In the genomic region with DNA sequence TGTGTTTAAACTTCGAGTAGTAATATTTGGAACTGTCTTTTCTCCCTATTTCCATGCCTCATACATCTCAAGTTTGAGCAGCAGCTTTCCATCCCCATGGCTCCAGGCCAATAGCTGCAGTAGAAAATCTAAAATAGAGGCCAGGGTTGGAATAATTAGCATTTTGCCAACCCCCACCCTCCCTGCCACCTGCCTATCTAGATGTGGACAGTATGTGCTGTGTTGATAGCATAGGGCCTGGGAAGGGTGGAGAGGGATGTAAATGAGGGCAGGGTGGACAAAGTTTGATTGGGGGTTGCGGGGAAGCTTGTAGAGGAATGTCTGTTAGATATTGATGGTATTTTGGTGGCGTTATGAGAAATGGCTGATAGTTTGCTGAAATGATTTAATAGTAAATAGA, we compare ENCODE assay signal across 18 cellular contexts. TPM values are rescaled to one million over a fixed set of nuclear protein-coding genes. Genes with fewer than 3 reads are reported as not detected.
A peak's percentile ranks its signal among the peaks of the same experiment; 100 is the strongest.
DNase-seq lines count a peak whose midpoint lies in the region; ATAC-seq, FAIRE-seq and TF ChIP-seq lines count a peak whose summit lies in the region.
"Had no signal": no experiment of that assay in that cellular context is flagged by ENCODE, and none has a peak within 500 bp of the region (broad histone marks: within the 10 kb centered on the region; RNA-seq: fewer than 3 reads in every experiment).

No MANE protein-coding gene starts in this region.

- CTCF ChIA-PET in OCI-LY7 (lab: Charles Lee; ENCODE audit: unreplicated experiment): no interaction called here
- CTCF ChIA-PET in activated CD4-positive, alpha-beta memory T cell treated with anti-CD3 and anti-CD28 coated beads for 36 hours (lab: Charles Lee): interaction anchor here (1.6 to 5.1 kb wide), 2 partner anchors 43 to 61 kb away, joined by 4 to 32 read pairs; no protein-coding TSS in a partner anchor

- peaks cover 100% of the 10 kb centered on the region for H3K79me2 ChIP-seq in OCI-LY7 (ENCODE audit: insufficient read depth, low read depth, low read length)

- H3K4me1 ChIP-seq in right atrium auricular region (peaks cover 0 to 81% of the 10 kb centered on the region in 2 donors), OCI-LY7 (ENCODE audit: insufficient read depth, low read length, poor library complexity, severe bottlenecking) (peaks cover 60% of the 10 kb centered on the region), small intestine (ENCODE audit: control insufficient read depth in 2 of 2, insufficient read depth in 1 of 2, low read depth in 1 of 2, low read length in 1 of 2) (peaks cover 10 to 29% of the 10 kb centered on the region in 2 donors)

- H3K4me2 ChIP-seq in OCI-LY7 (ENCODE audit: low read length): peak overlapping the region; percentile 92

- TF ChIP-seq POLR2A in erythroblast (IDR thresholded peaks at IDR 0.05; ENCODE audit: low read length): no peak

- H3K27ac ChIP-seq in right atrium auricular region (peak overlapping the region in 1 of 2 donors; percentile 20), OCI-LY7 (ENCODE audit: low read depth, low read length, poor library complexity, severe bottlenecking) (no peak overlapping the region), small intestine (ENCODE audit: low read depth in 1 of 2, low read length in 1 of 2) (no peak overlapping the region)

- POLR2A ChIA-PET in OCI-LY7 (lab: Charles Lee): interaction anchor here (0.6 to 7.6 kb wide), 4 partner anchors 12 to 74 kb away, joined by 3 to 88 read pairs (median 28); no protein-coding TSS in a partner anchor
- POLR2A ChIA-PET in activated CD4-positive, alpha-beta memory T cell treated with anti-CD3 and anti-CD28 coated beads for 36 hours (lab: Charles Lee): no interaction called here

- H4K20me1 ChIP-seq in OCI-LY7 (ENCODE audit: insufficient read depth, low read length): peaks cover 69% of the 10 kb centered on the region

- DNase-seq in Right ventricle myocardium superior (no peak), right atrium auricular region (ENCODE audit: low spot score) (no peak), OCI-LY7 (ENCODE audit: low spot score) (no peak), erythroblast (lab: John Stamatoyannopoulos, UW) (peak; percentile 94 to 97), small intestine (peak; percentile 69), NCI-H1436 (lab: John Stamatoyannopoulos, UW) (no peak)
- no peak for DNase-seq in activated CD4-positive, alpha-beta memory T cell treated with anti-CD3 and anti-CD28 coated beads for 36 hours
- no peak for DNase-seq in effector CD8-positive, alpha-beta T cell (lab: John Stamatoyannopoulos, UW)
- DNase-seq: activated T-cell treated with anti-CD3 and anti-CD28 coated beads, Interleukin-2, amount 50 U/mL, for 4 hours; endodermal cell; hypothalamus; kidney glomerular epithelial cell; MV-4-11; NCI-H2081; NCI-H510A treated with DMSO at 0.1 percent for 48 hours; nucleus accumbens had no signal

- no peak overlapping the region for H3K4me3 Mint-ChIP-seq in activated CD4-positive, alpha-beta memory T cell treated with anti-CD3 and anti-CD28 coated beads for 36 hours
- H3K4me3 Mint-ChIP-seq: endodermal cell had no signal

- peak; percentile 9 for ATAC-seq in Right ventricle myocardium superior (ENCODE audit: poor library complexity)
- ATAC-seq: activated T-cell treated with anti-CD3 and anti-CD28 coated beads, Interleukin-2, amount 50 U/mL, for 4 hours; sciatic nerve had no signal

- H3K4me3 ChIP-seq in right atrium auricular region: no peak overlapping the region
- peak overlapping the region; percentile 88 for H3K4me3 ChIP-seq in OCI-LY7 (ENCODE audit: low read depth, low read length, poor library complexity, severe bottlenecking)
- H3K4me3 ChIP-seq in small intestine (ENCODE audit: low read depth in 1 of 2, low read length in 2 of 2): peak overlapping the region in 1 of 2 donors; percentile 13

- WGBS in small intestine, 3 donors: 35 to 63% (median 55%) methylated on average over 3 of the region's 3 CpGs

- FAIRE-seq in small intestine (lab: Jason Lieb, UNC): no peak

- H2AFZ ChIP-seq in OCI-LY7 (ENCODE audit: low read length): no peak overlapping the region

- no peaks in the 10 kb centered on the region for H3K36me3 ChIP-seq in right atrium auricular region
- H3K36me3 ChIP-seq in OCI-LY7 (ENCODE audit: insufficient read depth, low read length): peaks cover 99% of the 10 kb centered on the region
- H3K36me3 ChIP-seq in small intestine (ENCODE audit: control insufficient read depth in 2 of 2, insufficient read depth in 2 of 2, low read length in 2 of 2): no peaks in the 10 kb centered on the region

- H3K36me3 Mint-ChIP-seq in activated CD4-positive, alpha-beta memory T cell treated with anti-CD3 and anti-CD28 coated beads for 36 hours: peaks cover 46% of the 10 kb centered on the region

- TF ChIP-seq CTCF in right atrium auricular region (IDR thresholded peaks at IDR 0.05): no peak
- TF ChIP-seq CTCF in OCI-LY7 (conservative IDR thresholded peaks at IDR 0.05; ENCODE audit: low read length): no peak

- no peaks in the 10 kb centered on the region for H3K9me3 Mint-ChIP-seq in activated CD4-positive, alpha-beta memory T cell treated with anti-CD3 and anti-CD28 coated beads for 36 hours
- H3K9me3 Mint-ChIP-seq: activated T-cell treated with anti-CD3 and anti-CD28 coated beads, Interleukin-2, amount 50 U/mL, for 4 hours; central memory CD8-positive, alpha-beta T cell; endodermal cell had no signal

- BruUV-seq in OCI-LY7 (replicated peaks; lab: Mats Ljungman, UMichigan): no TSS peak

- no peaks in the 10 kb centered on the region for H3K27me3 Mint-ChIP-seq in activated CD4-positive, alpha-beta memory T cell treated with anti-CD3 and anti-CD28 coated beads for 36 hours
- H3K27me3 Mint-ChIP-seq: central memory CD8-positive, alpha-beta T cell had no signal

- intact Hi-C loops in Right ventricle myocardium superior (cut with DNase I): no loop called here
- intact Hi-C loops in OCI-LY7 (cut with micrococcal nuclease; ENCODE audit: unreplicated experiment): no loop called here
- intact Hi-C loops in activated CD4-positive, alpha-beta memory T cell treated with anti-CD3 and anti-CD28 coated beads for 36 hours (cut with micrococcal nuclease): no loop called here

- H3K4me1 Mint-ChIP-seq in activated CD4-positive, alpha-beta memory T cell treated with anti-CD3 and anti-CD28 coated beads for 36 hours (ENCODE audit: low read depth): peaks cover 84% of the 10 kb centered on the region

- no peaks in the 10 kb centered on the region for H3K9me2 ChIP-seq in OCI-LY7 (ENCODE audit: insufficient read depth, low read length)

- H3K9me3 ChIP-seq in right atrium auricular region (no peaks in the 10 kb centered on the region), OCI-LY7 (ENCODE audit: low read length) (no peaks in the 10 kb centered on the region), small intestine (ENCODE audit: control insufficient read depth, low read depth) (no peaks in the 10 kb centered on the region)

- no peaks in the 10 kb centered on the region for H3K27me3 ChIP-seq in right atrium auricular region
- no peaks in the 10 kb centered on the region for H3K27me3 ChIP-seq in small intestine (ENCODE audit: control insufficient read depth in 2 of 2, insufficient read depth in 2 of 2, low read length in 2 of 2)

- no peak overlapping the region for H3K27ac Mint-ChIP-seq in activated CD4-positive, alpha-beta memory T cell treated with anti-CD3 and anti-CD28 coated beads for 36 hours
- H3K27ac Mint-ChIP-seq: endodermal cell had no signal

RNA-seq across cellular contexts. Expression of a gene that starts 5.6 kb away (rescaled TPM):
- total RNA-seq in Right ventricle myocardium superior (20.6 TPM), right atrium auricular region (10 to 100 TPM; 19.7 to 21.2 TPM), OCI-LY7 (2022) (168 and 200 TPM in 2 replicates)
- 44.6 and 53.0 TPM in 2 replicates for total RNA-seq in OCI-LY7 (2014; rRNA removed; shearing (Covaris generic))
- 10 to 100 TPM; 46.2 to 72.4 (median 67.1) TPM for polyA plus RNA-seq in small intestine
- 100 to 1,000 TPM; 128 TPM for total RNA-seq in activated CD4-positive, alpha-beta memory T cell treated with anti-CD3 and anti-CD28 coated beads for 36 hours

Comparison
In these comparisons a context has a peak if more than half of its experiments do, and no peak if none do; other contexts are left out.
1. DNase-seq: peak in erythroblast (2 of 2) and small intestine (single experiment); none in Right ventricle myocardium superior (single experiment), right atrium auricular region (single experiment), OCI-LY7 (single experiment), activated CD4-positive, alpha-beta memory T cell treated with anti-CD3 and anti-CD28 coated beads for 36 hours (single experiment), effector CD8-positive, alpha-beta T cell (single experiment) and NCI-H1436 (single experiment).